8 cellular contexts compared by ENCODE assay signal in the genomic region with DNA sequence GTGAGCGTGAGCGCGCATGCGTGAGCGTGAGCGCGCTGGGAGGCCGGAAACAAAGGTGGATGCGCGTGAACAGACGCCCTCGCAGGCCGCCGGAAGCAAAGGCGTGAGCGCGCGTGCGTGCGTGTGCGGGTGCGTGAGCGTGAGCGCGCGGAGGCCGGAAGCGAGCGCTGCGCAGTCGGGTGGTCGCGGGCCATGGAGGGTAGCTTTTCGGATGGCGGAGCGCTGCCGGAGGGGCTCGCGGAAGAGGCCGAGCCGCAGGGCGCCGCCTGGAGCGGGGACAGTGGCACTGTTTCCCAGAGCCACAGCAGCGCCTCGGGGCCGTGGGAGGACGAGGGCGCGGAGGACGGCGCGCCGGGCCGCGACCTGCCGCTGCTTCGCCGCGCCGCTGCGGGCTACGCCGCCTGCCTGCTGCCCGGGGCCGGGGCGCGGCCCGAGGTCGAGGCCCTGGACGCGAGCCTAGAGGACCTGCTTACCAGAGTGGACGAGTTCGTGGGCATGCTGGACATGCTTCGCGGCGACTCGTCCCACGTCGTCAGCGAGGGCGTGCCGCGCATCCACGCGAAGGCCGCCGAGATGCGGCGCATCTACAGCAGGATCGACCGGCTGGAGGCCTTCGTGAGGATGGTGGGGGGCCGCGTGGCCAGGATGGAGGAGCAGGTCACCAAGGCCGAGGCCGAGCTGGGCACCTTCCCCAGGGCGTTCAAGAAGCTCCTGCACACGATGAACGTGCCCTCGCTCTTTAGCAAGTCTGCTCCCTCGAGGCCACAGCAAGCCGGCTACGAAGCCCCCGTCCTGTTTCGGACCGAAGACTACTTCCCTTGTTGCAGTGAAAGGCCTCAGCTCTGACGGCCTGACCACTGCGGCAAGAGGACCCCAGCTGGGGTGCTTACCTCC. TPM values are rescaled to one million over a fixed set of nuclear protein-coding genes. Genes with fewer than 3 reads are reported as not detected.
A peak's percentile ranks its signal among the peaks of the same experiment; 100 is the strongest.
DNase-seq lines count a peak whose midpoint lies in the region; ATAC-seq and TF ChIP-seq lines count a peak whose summit lies in the region.

A gene with protein sequence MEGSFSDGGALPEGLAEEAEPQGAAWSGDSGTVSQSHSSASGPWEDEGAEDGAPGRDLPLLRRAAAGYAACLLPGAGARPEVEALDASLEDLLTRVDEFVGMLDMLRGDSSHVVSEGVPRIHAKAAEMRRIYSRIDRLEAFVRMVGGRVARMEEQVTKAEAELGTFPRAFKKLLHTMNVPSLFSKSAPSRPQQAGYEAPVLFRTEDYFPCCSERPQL (plus strand): TSS at position 157 of the 894 bp plus-strand sequence. CDS start 36 bp downstream, at position 193.

- peak within 1 kb of the TSS; percentile 80 for H2AFZ ChIP-seq in PC-3 (ENCODE audit: low read length)

- peak within 1 kb of the TSS; percentile 91 for H3K4me3 Mint-ChIP-seq in activated T-cell treated with anti-CD3 and anti-CD28 coated beads, Interleukin-2, amount 50 U/mL, for 24 hours

- H3K36me3 ChIP-seq in PC-3 (ENCODE audit: low read depth, low read length) (no peaks in the 10 kb centered on the region), muscle layer of duodenum (ENCODE audit: control insufficient read depth in 1 of 2, insufficient read depth in 2 of 2, low read length in 2 of 2) (no peaks in the 10 kb centered on the region)

- H3K79me2 ChIP-seq in PC-3 (ENCODE audit: low read length) = peaks cover 22% of the 10 kb centered on the region

- intact Hi-C loops in PC-3 (cut with micrococcal nuclease) = loop anchor here (1.0 to 2.0 kb wide), 2 partner anchors 41 to 158 kb away; a partner anchor contains a TSS

- H3F3A ChIP-seq in PC-3 (ENCODE audit: low read length, unreplicated experiment) = no peaks in the 10 kb centered on the region

- H3K4me1 ChIP-seq in PC-3 (ENCODE audit: insufficient read depth, low read length) (peaks cover 9% of the 10 kb centered on the region), muscle layer of duodenum (ENCODE audit: control insufficient read depth in 1 of 2, insufficient read depth in 2 of 2, low read length in 2 of 2) (peaks cover 0 to 6% of the 10 kb centered on the region in 2 donors)

- H3K36me3 Mint-ChIP-seq in activated T-cell treated with anti-CD3 and anti-CD28 coated beads, Interleukin-2, amount 50 U/mL, for 24 hours (ENCODE audit: low read depth) = peaks cover 24% of the 10 kb centered on the region

- POLR2A ChIA-PET in PC-3 (lab: Charles Lee; ENCODE audit: unreplicated experiment) = no interaction called here

- CTCF ChIA-PET in PC-3 (lab: Charles Lee) = no interaction called here

- peak within 1 kb of the TSS; percentile 90 for H3K9ac ChIP-seq in PC-3 (ENCODE audit: low read length)

- H3K27ac Mint-ChIP-seq in activated T-cell treated with anti-CD3 and anti-CD28 coated beads, Interleukin-2, amount 50 U/mL, for 24 hours = peak within 1 kb of the TSS; percentile 96

- H3K9me3 ChIP-seq in PC-3 (ENCODE audit: low read length) (no peaks in the 10 kb centered on the region), muscle layer of duodenum (ENCODE audit: control insufficient read depth in 1 of 2, low read length in 2 of 2) (no peaks in the 10 kb centered on the region)

- BruUV-seq in PC-3 (replicated peaks; lab: Mats Ljungman, UMichigan) = no TSS peak

- peak within 1 kb of the TSS; percentile 89 for H3K4me3 ChIP-seq in PC-3 (ENCODE audit: low read length)
- peak within 1 kb of the TSS; percentile 70 to 92 for H3K4me3 ChIP-seq in muscle layer of duodenum (ENCODE audit: low read depth in 1 of 2, low read length in 2 of 2)

- H3K4me1 Mint-ChIP-seq in activated T-cell treated with anti-CD3 and anti-CD28 coated beads, Interleukin-2, amount 50 U/mL, for 24 hours (ENCODE audit: low read depth) = peaks cover 30% of the 10 kb centered on the region

- no peak for TF ChIP-seq CTCF in PC-3 (conservative IDR thresholded peaks at IDR 0.05; ENCODE audit: low read depth, low read length)

- no peaks in the 10 kb centered on the region for H3K27me3 Mint-ChIP-seq in activated T-cell treated with anti-CD3 and anti-CD28 coated beads, Interleukin-2, amount 50 U/mL, for 24 hours

- ATAC-seq in GM21515 (IDR thresholded peaks at IDR 0.05; ENCODE audit: unreplicated experiment) (peak; percentile 79), PC-3 (peak; percentile 66), esophagus mucosa (peak; percentile 89)

- no peaks in the 10 kb centered on the region for H3K27me3 ChIP-seq in PC-3 (ENCODE audit: low read length)
- H3K27me3 ChIP-seq in muscle layer of duodenum (ENCODE audit: low read depth, low read length) = no peaks in the 10 kb centered on the region

- H3K9me2 ChIP-seq in PC-3 (replicated peaks; ENCODE audit: low read length) = no peaks in the 10 kb centered on the region

- peaks cover 2% of the 10 kb centered on the region; the same call in 1 of the 2 replicates for H4K20me1 ChIP-seq in PC-3 (ENCODE audit: low read length)

- peak within 1 kb of the TSS; percentile 90 for H3K4me2 ChIP-seq in PC-3 (ENCODE audit: low read length)

- DNase-seq in DMS 273 treated with DMSO at 0.1 percent for 48 hours (lab: John Stamatoyannopoulos, UW) = peak; percentile 64
- DNase-seq in HuH-7 (ENCODE audit: low spot score) = peak; percentile 96
- DNase-seq in PC-3 = peak; percentile 86
- DNase-seq in activated T-cell treated with anti-CD3 and anti-CD28 coated beads, Interleukin-2, amount 50 U/mL, for 24 hours = peak; percentile 91
- DNase-seq in stimulated activated CD8-positive, alpha-beta memory T cell treated with anti-CD3 and anti-CD28 coated beads, Interleukin-7, amount 100 ng/mL, for 24 hours (ENCODE audit: low read depth) = peak; percentile 61

- H3K9me3 Mint-ChIP-seq in activated T-cell treated with anti-CD3 and anti-CD28 coated beads, Interleukin-2, amount 50 U/mL, for 24 hours = no peaks in the 10 kb centered on the region

- H3K27ac ChIP-seq in PC-3 (ENCODE audit: low read length) = peak within 1 kb of the TSS; percentile 54
- H3K27ac ChIP-seq in muscle layer of duodenum (ENCODE audit: low read length) = peak within 1 kb of the TSS; percentile 65

RNA-seq across cellular contexts. Expression of the gene that starts here (rescaled TPM):
- total RNA-seq in PC-3 (2014; rRNA removed) (14.0 and 19.9 TPM in 2 replicates), esophagus mucosa (9.8 TPM)

Comparison
In these comparisons a context has a peak if more than half of its experiments do, and no peak if none do; other contexts are left out.
1. Peak in every context shown above with its lines: DNase-seq, ATAC-seq, H3K4me3 ChIP-seq and H3K27ac ChIP-seq.